9 cellular contexts compared by ENCODE assay signal in genomic region chr9:14349141-14349817, GRCh38. TPM values are rescaled to one million over a fixed set of nuclear protein-coding genes. Genes with fewer than 3 reads are reported as not detected.
DNase-seq lines count a peak whose midpoint lies in the region; ATAC-seq and TF ChIP-seq lines count a peak whose summit lies in the region.
"Had no signal": no experiment of that assay in that cellular context is flagged by ENCODE, and none has a peak within 500 bp of the region (broad histone marks: within the 10 kb centered on the region; RNA-seq: fewer than 3 reads in every experiment).

No MANE protein-coding gene starts in this region.

- DNase-seq in T-helper 1 cell (no peak), thyroid gland (no peak)
- DNase-seq in effector memory CD8-positive, alpha-beta T cell, result no peak
- DNase-seq in activated CD8-positive, alpha-beta memory T cell treated with anti-CD3 and anti-CD28 coated beads, Interleukin-2, amount 50 U/mL, for 4 hours, result no peak
- no peak for DNase-seq in natural killer cell treated with Interleukin-12 subunit alpha and Interleukin-12 subunit beta and Interleukin-15 and Interleukin-18, amount 100 ng/mL, for 72 hours (ENCODE audit: low spot score)

- no peak for ATAC-seq in effector memory CD8-positive, alpha-beta T cell (replicated peaks)
- ATAC-seq in natural killer cell treated with Interleukin-12 subunit alpha and Interleukin-12 subunit beta and Interleukin-15 and Interleukin-18, amount 100 ng/mL, for 72 hours, result no peak
- no peak for ATAC-seq in HG02970 (IDR thresholded peaks at IDR 0.05; ENCODE audit: low FRiP score, unreplicated experiment)

- intact Hi-C loops in thyroid gland (cut with DNase I), result loop anchor here (5.0 kb wide), 1 partner anchor 37 kb away; the partner anchor contains the start of gene NFIB

- H3K4me3 Mint-ChIP-seq in T-helper 1 cell treated with Interleukin-12 subunit alpha and Interleukin-12 subunit beta and Interleukin-4 antibody, amounts not matched to agents 30 μg/mL and 1 μg/mL, for 36 hours, result no peak overlapping the region
- peak overlapping the region; percentile 49 to 56 for H3K4me3 Mint-ChIP-seq in effector memory CD8-positive, alpha-beta T cell
- no peak overlapping the region for H3K4me3 Mint-ChIP-seq in natural killer cell treated with Interleukin-12 subunit alpha and Interleukin-12 subunit beta and Interleukin-15 and Interleukin-18, amount 100 ng/mL, for 72 hours

- peaks cover 4% of the 10 kb centered on the region for H3K4me1 Mint-ChIP-seq in T-helper 1 cell treated with Interleukin-12 subunit alpha and Interleukin-12 subunit beta and Interleukin-4 antibody, amounts not matched to agents 30 μg/mL and 1 μg/mL, for 36 hours (ENCODE audit: low read depth)
- peaks cover 13 to 24% of the 10 kb centered on the region in 2 donors for H3K4me1 Mint-ChIP-seq in effector memory CD8-positive, alpha-beta T cell (ENCODE audit: low read depth in 2 of 2)
- no peaks in the 10 kb centered on the region for H3K4me1 Mint-ChIP-seq in natural killer cell treated with Interleukin-12 subunit alpha and Interleukin-12 subunit beta and Interleukin-15 and Interleukin-18, amount 100 ng/mL, for 72 hours (ENCODE audit: low read depth in 2 of 2)

- H3K27ac ChIP-seq in mucosa of rectum (ENCODE audit: low read depth in 2 of 2, low read length in 2 of 2) (no peak overlapping the region), thyroid gland (peak overlapping the region; percentile 71 to 76 (median 74))

- H3K27ac Mint-ChIP-seq in T-helper 1 cell treated with Interleukin-12 subunit alpha and Interleukin-12 subunit beta and Interleukin-4 antibody, amounts not matched to agents 30 μg/mL and 1 μg/mL, for 36 hours, result peak overlapping the region; percentile 57
- no peak overlapping the region for H3K27ac Mint-ChIP-seq in effector memory CD8-positive, alpha-beta T cell
- H3K27ac Mint-ChIP-seq in natural killer cell treated with Interleukin-12 subunit alpha and Interleukin-12 subunit beta and Interleukin-15 and Interleukin-18, amount 100 ng/mL, for 72 hours, result no peak overlapping the region

- H3K27me3 ChIP-seq in mucosa of rectum (ENCODE audit: control insufficient read depth in 2 of 2, insufficient read depth in 2 of 2, low read length in 2 of 2), result peaks cover 45 to 71% of the 10 kb centered on the region in 2 donors
- H3K27me3 ChIP-seq in thyroid gland, result peaks cover 12% of the 10 kb centered on the region

- H3K27me3 Mint-ChIP-seq in T-helper 1 cell treated with Interleukin-12 subunit alpha and Interleukin-12 subunit beta and Interleukin-4 antibody, amounts not matched to agents 30 μg/mL and 1 μg/mL, for 36 hours (ENCODE audit: low read depth), result peaks cover 17% of the 10 kb centered on the region
- peaks cover 21 to 68% of the 10 kb centered on the region in 2 donors for H3K27me3 Mint-ChIP-seq in effector memory CD8-positive, alpha-beta T cell
- peaks cover 54 to 63% of the 10 kb centered on the region in 2 donors for H3K27me3 Mint-ChIP-seq in natural killer cell treated with Interleukin-12 subunit alpha and Interleukin-12 subunit beta and Interleukin-15 and Interleukin-18, amount 100 ng/mL, for 72 hours

- H3K9me3 Mint-ChIP-seq in T-helper 1 cell treated with Interleukin-12 subunit alpha and Interleukin-12 subunit beta and Interleukin-4 antibody, amounts not matched to agents 30 μg/mL and 1 μg/mL, for 36 hours, result no peaks in the 10 kb centered on the region
- H3K9me3 Mint-ChIP-seq in effector memory CD8-positive, alpha-beta T cell, result no peaks in the 10 kb centered on the region
- no peaks in the 10 kb centered on the region for H3K9me3 Mint-ChIP-seq in natural killer cell treated with Interleukin-12 subunit alpha and Interleukin-12 subunit beta and Interleukin-15 and Interleukin-18, amount 100 ng/mL, for 72 hours

- H3K4me1 ChIP-seq in mucosa of rectum (ENCODE audit: control insufficient read depth in 2 of 2, insufficient read depth in 2 of 2, low read length in 2 of 2) (peaks cover 19 to 24% of the 10 kb centered on the region in 2 donors), thyroid gland (peaks cover 40% of the 10 kb centered on the region in 2 donors)

- 14 to 23% methylated on average over 23 to 30 of the region's 30 CpGs for WGBS in thyroid gland, 2 donors

- no peaks in the 10 kb centered on the region for H3K9me3 ChIP-seq in mucosa of rectum (ENCODE audit: control insufficient read depth in 2 of 2, low read length in 2 of 2)
- H3K9me3 ChIP-seq in thyroid gland, result no peaks in the 10 kb centered on the region

- TF ChIP-seq POLR2A in thyroid gland (IDR thresholded peaks at IDR 0.05), result no peak

- H3K36me3 Mint-ChIP-seq in T-helper 1 cell treated with Interleukin-12 subunit alpha and Interleukin-12 subunit beta and Interleukin-4 antibody, amounts not matched to agents 30 μg/mL and 1 μg/mL, for 36 hours (ENCODE audit: low read depth), result no peaks in the 10 kb centered on the region
- H3K36me3 Mint-ChIP-seq in effector memory CD8-positive, alpha-beta T cell (ENCODE audit: insufficient read depth), result peaks cover 2% of the 10 kb centered on the region
- no peaks in the 10 kb centered on the region for H3K36me3 Mint-ChIP-seq in natural killer cell treated with Interleukin-12 subunit alpha and Interleukin-12 subunit beta and Interleukin-15 and Interleukin-18, amount 100 ng/mL, for 72 hours

- TF ChIP-seq CTCF in thyroid gland (IDR thresholded peaks at IDR 0.05), result no peak

- no peak overlapping the region for H3K9ac ChIP-seq in mucosa of rectum (ENCODE audit: low read depth in 1 of 2, low read length in 2 of 2)

- H3K36me3 ChIP-seq in mucosa of rectum (ENCODE audit: control insufficient read depth in 2 of 2, insufficient read depth in 2 of 2, low read length in 2 of 2) (no peaks in the 10 kb centered on the region), thyroid gland (no peaks in the 10 kb centered on the region)

- H3K4me3 ChIP-seq in mucosa of rectum (ENCODE audit: low read length in 2 of 2) (peak overlapping the region; percentile 27 to 62), thyroid gland (replicated peaks in 1 of 3) (peak overlapping the region; percentile 15 to 65 (median 32))

RNA-seq across cellular contexts. Expression of gene NFIB, which starts 35.3 kb away (rescaled TPM):
- total RNA-seq in thyroid gland, result 100 to 1,000 TPM in 3 of 4 donors, 10 to 100 TPM in 1; 57.9 to 144 (median 125) TPM
- total RNA-seq in natural killer cell treated with Interleukin-12 subunit alpha and Interleukin-12 subunit beta and Interleukin-15 and Interleukin-18, amount 100 ng/mL, for 72 hours, result not detected
- total RNA-seq: activated CD8-positive, alpha-beta memory T cell treated with anti-CD3 and anti-CD28 coated beads for 36 hours had no signal

Comparison
In these comparisons a context has a peak if more than half of its experiments do, and no peak if none do; other contexts are left out.
1. H3K4me3 Mint-ChIP-seq: peak in effector memory CD8-positive, alpha-beta T cell (2 of 2); none in T-helper 1 cell treated with Interleukin-12 subunit alpha and Interleukin-12 subunit beta and Interleukin-4 antibody, amounts not matched to agents 30 μg/mL and 1 μg/mL, for 36 hours (single experiment) and natural killer cell treated with Interleukin-12 subunit alpha and Interleukin-12 subunit beta and Interleukin-15 and Interleukin-18, amount 100 ng/mL, for 72 hours (single experiment).
2. H3K27ac ChIP-seq: peak in thyroid gland (3 of 3); none in mucosa of rectum (0 of 2).
3. RNA of gene NFIB, which starts 35.3 kb away (total RNA-seq): 57.9 to 144 TPM in thyroid gland; not detected in natural killer cell treated with Interleukin-12 subunit alpha and Interleukin-12 subunit beta and Interleukin-15 and Interleukin-18, amount 100 ng/mL, for 72 hours; every median in the first group is over 10 times any median in the second.